ENCODE assay signal across 19 cellular contexts in genomic region chr2:84844141-84844540, GRCh38. TPM values are rescaled to one million over a fixed set of nuclear protein-coding genes. Genes with fewer than 3 reads are reported as not detected.
DNase-seq lines count a peak whose midpoint lies in the region; ATAC-seq and TF ChIP-seq lines count a peak whose summit lies in the region.
"Had no signal": no experiment of that assay in that cellular context is flagged by ENCODE, and none has a peak within 500 bp of the region (broad histone marks: within the 10 kb centered on the region; RNA-seq: fewer than 3 reads in every experiment).

No MANE protein-coding gene starts in this region.

- DNase-seq in activated CD8-positive, alpha-beta memory T cell treated with anti-CD3 and anti-CD28 coated beads, Interleukin-2, amount 50 U/mL, for 48 hours: peak; percentile 53
- DNase-seq in activated CD8-positive, alpha-beta memory T cell treated with anti-CD3 and anti-CD28 coated beads, Interleukin-2, amount 50 U/mL, for 4 hours: no peak
- DNase-seq in CD4-positive, alpha-beta memory T cell: no peak
- DNase-seq in activated naive CD4-positive, alpha-beta T cell treated with anti-CD3 and anti-CD28 coated beads, Interleukin-2, amount 50 U/mL, for 72 hours (ENCODE audit: low spot score in 2 of 2): no peak
- DNase-seq in naive thymus-derived CD8-positive, alpha-beta T cell: peak in 1 of 10 donors; percentile 17
- no peak for DNase-seq in inferior parietal cortex (ENCODE audit: extremely low spot score)
- DNase-seq in psoas muscle: no peak
- DNase-seq: dorsolateral prefrontal cortex; foreskin keratinocyte; kidney glomerular epithelial cell; mesenchymal stem cell; NCI-H1105 treated with DMSO at 0.1 percent for 48 hours; NCI-H2107; NCI-H510A treated with DMSO at 0.1 percent for 48 hours; nephron progenitor cell; stimulated activated CD4-positive, alpha-beta T cell treated with anti-CD3 and anti-CD28 coated beads, Interleukin-4, amount 100 ng/mL, for 24 hours had no signal

- peaks cover 81 to 98% (median 90%) of the 10 kb centered on the region in 4 donors for H3K4me1 Mint-ChIP-seq in CD4-positive, alpha-beta memory T cell
- peaks cover 60 to 96% (median 95%) of the 10 kb centered on the region in 4 donors for H3K4me1 Mint-ChIP-seq in naive thymus-derived CD8-positive, alpha-beta T cell

- CTCF ChIA-PET in CD4-positive, alpha-beta memory T cell (lab: Charles Lee; ENCODE audit: partially characterized antibody): interaction anchor here (1.0 to 1.7 kb wide), 3 partner anchors 38 to 82 kb away, joined by 3 to 4 read pairs (median 4); no protein-coding TSS in a partner anchor

- H3K9me3 Mint-ChIP-seq in CD4-positive, alpha-beta memory T cell: peaks cover 0 to 2% (median 0%) of the 10 kb centered on the region in 8 donors
- peaks cover 0 to 6% of the 10 kb centered on the region in 2 donors for H3K9me3 Mint-ChIP-seq in activated naive CD4-positive, alpha-beta T cell treated with anti-CD3 and anti-CD28 coated beads, Interleukin-2, amount 50 U/mL, for 72 hours
- H3K9me3 Mint-ChIP-seq in naive thymus-derived CD8-positive, alpha-beta T cell: peaks cover 0 to 8% (median 0%) of the 10 kb centered on the region in 9 donors
- H3K9me3 Mint-ChIP-seq: nephron progenitor cell had no signal

- WGBS in psoas muscle, 3 donors: 92 to 94% (median 92%) methylated on average over 8 of the region's 8 CpGs

- no peaks in the 10 kb centered on the region for H3K27me3 Mint-ChIP-seq in CD4-positive, alpha-beta memory T cell
- no peaks in the 10 kb centered on the region for H3K27me3 Mint-ChIP-seq in naive thymus-derived CD8-positive, alpha-beta T cell

- H3K9me3 ChIP-seq in CD4-positive, alpha-beta memory T cell (ENCODE audit: control insufficient read depth in 1 of 2, low read length in 2 of 2): no peaks in the 10 kb centered on the region
- H3K9me3 ChIP-seq in psoas muscle: no peaks in the 10 kb centered on the region
- H3K9me3 ChIP-seq: adrenal gland had no signal

- peaks cover 25 to 44% of the 10 kb centered on the region in 2 donors for H3K36me3 Mint-ChIP-seq in CD4-positive, alpha-beta memory T cell
- H3K36me3 Mint-ChIP-seq in activated naive CD4-positive, alpha-beta T cell treated with anti-CD3 and anti-CD28 coated beads, Interleukin-2, amount 50 U/mL, for 72 hours: peaks cover 23 to 39% of the 10 kb centered on the region in 2 donors
- H3K36me3 Mint-ChIP-seq in naive thymus-derived CD8-positive, alpha-beta T cell: peaks cover under 1 to 34% (median 29%) of the 10 kb centered on the region in 3 donors

- peak overlapping the region in 7 of 8 donors; percentile 13 to 81 (median 62) for H3K4me3 Mint-ChIP-seq in CD4-positive, alpha-beta memory T cell
- peak overlapping the region in 9 of 10 donors; percentile 34 to 90 (median 78) for H3K4me3 Mint-ChIP-seq in naive thymus-derived CD8-positive, alpha-beta T cell
- H3K4me3 Mint-ChIP-seq: nephron progenitor cell had no signal

- peak overlapping the region; percentile 92 to 99 (median 97) for H3K27ac Mint-ChIP-seq in CD4-positive, alpha-beta memory T cell
- H3K27ac Mint-ChIP-seq in activated naive CD4-positive, alpha-beta T cell treated with anti-CD3 and anti-CD28 coated beads, Interleukin-2, amount 50 U/mL, for 72 hours: peak overlapping the region; percentile 96 to 98
- H3K27ac Mint-ChIP-seq in naive thymus-derived CD8-positive, alpha-beta T cell: peak overlapping the region; percentile 93 to 98 (median 97)
- H3K27ac Mint-ChIP-seq: nephron progenitor cell had no signal

- H3K36me3 ChIP-seq in CD4-positive, alpha-beta memory T cell (ENCODE audit: insufficient read depth, low read length): no peaks in the 10 kb centered on the region
- H3K36me3 ChIP-seq in psoas muscle (ENCODE audit: insufficient read depth in 1 of 2, low read depth in 1 of 2): no peaks in the 10 kb centered on the region
- H3K36me3 ChIP-seq: adrenal gland had no signal

- peak in 1 of 2 donors; percentile 25 for ATAC-seq in activated naive CD4-positive, alpha-beta T cell treated with anti-CD3 and anti-CD28 coated beads, Interleukin-2, amount 50 U/mL, for 72 hours
- ATAC-seq in naive thymus-derived CD8-positive, alpha-beta T cell: no peak
- ATAC-seq in psoas muscle (no peak), SK-N-SH treated with all-trans-retinoic acid at 6 μM for 48 hours (no peak)
- ATAC-seq: foreskin keratinocyte had no signal

- peaks cover 99% of the 10 kb centered on the region for H3K4me1 ChIP-seq in CD4-positive, alpha-beta memory T cell (ENCODE audit: insufficient read depth, low read length)
- H3K4me1 ChIP-seq in psoas muscle: no peaks in the 10 kb centered on the region
- H3K4me1 ChIP-seq: adrenal gland, foreskin keratinocyte had no signal

- POLR2A ChIA-PET in CD4-positive, alpha-beta memory T cell (lab: Charles Lee; ENCODE audit: partially characterized antibody): interaction anchor here (1.0 to 11.4 kb wide), 6 partner anchors 11 to 63 kb away, joined by 3 to 132 read pairs (median 58); partner anchors contain the start of genes TMSB10 and TRABD2A
- POLR2A ChIA-PET in naive thymus-derived CD8-positive, alpha-beta T cell (lab: Charles Lee): interaction anchor here (0.9 to 16.4 kb wide), 4 partner anchors 12 to 62 kb away, joined by 3 to 247 read pairs (median 17); no protein-coding TSS in a partner anchor

- H3K27ac ChIP-seq in CD4-positive, alpha-beta memory T cell (ENCODE audit: low read depth, low read length): peak overlapping the region; percentile 61
- no peak overlapping the region for H3K27ac ChIP-seq in psoas muscle
- H3K27ac ChIP-seq: adrenal gland, dorsolateral prefrontal cortex, foreskin keratinocyte, hepatocyte had no signal

- intact Hi-C loops in CD4-positive, alpha-beta memory T cell (cut with micrococcal nuclease): no loop called here
- intact Hi-C loops in psoas muscle (cut with DNase I): no loop called here

- H3K4me3 ChIP-seq in CD4-positive, alpha-beta memory T cell (ENCODE audit: low read length in 2 of 2): no peak overlapping the region
- no peak overlapping the region for H3K4me3 ChIP-seq in psoas muscle
- H3K4me3 ChIP-seq: adrenal gland, dorsolateral prefrontal cortex, hepatocyte had no signal

- TF ChIP-seq CTCF in psoas muscle (IDR thresholded peaks at IDR 0.05): no peak

- H3K27me3 ChIP-seq in CD4-positive, alpha-beta memory T cell (ENCODE audit: insufficient read depth, low read length): no peaks in the 10 kb centered on the region
- H3K27me3 ChIP-seq in psoas muscle (ENCODE audit: insufficient read depth in 3 of 3, low read length in 2 of 3): no peaks in the 10 kb centered on the region
- H3K27me3 ChIP-seq: adrenal gland, dorsolateral prefrontal cortex, foreskin keratinocyte, hepatocyte had no signal

TF ChIP-seq in SK-N-SH treated with all-trans-retinoic acid at 6 μM for 48 hours, 23 proteins besides CTCF, POLR2A, EP300 and RAD21:
- TF ChIP-seq TOX (CRISPR knock-in tag; IDR thresholded peaks at IDR 0.05; ENCODE audit: borderline replicate concordance): no peak
- no peak for TF ChIP-seq ARNTL (CRISPR knock-in tag; IDR thresholded peaks at IDR 0.05; ENCODE audit: borderline replicate concordance, low read depth)
- TF ChIP-seq ISL1 (CRISPR knock-in tag; IDR thresholded peaks at IDR 0.05): no peak
- no peak for TF ChIP-seq ESRRG (CRISPR knock-in tag; IDR thresholded peaks at IDR 0.05)
- no peak for TF ChIP-seq ZNF565 (CRISPR knock-in tag; conservative IDR thresholded peaks at IDR 0.05; ENCODE audit: low read depth)

RNA-seq across cellular contexts. Expression of gene TRABD2A, which starts 36.7 kb away (rescaled TPM):
- total RNA-seq in CD4-positive, alpha-beta memory T cell: 10 to 100 TPM; 83.3 to 90.7 TPM
- polyA plus RNA-seq in CD4-positive, alpha-beta memory T cell: 10 to 100 TPM; 67.1 to 81.2 TPM
- total RNA-seq in activated naive CD4-positive, alpha-beta T cell treated with anti-CD3 and anti-CD28 coated beads, Interleukin-2, amount 50 U/mL, for 72 hours: 10 to 100 TPM; 53.6 to 59.9 TPM
- total RNA-seq in naive thymus-derived CD8-positive, alpha-beta T cell: 100 to 1,000 TPM; 165 to 168 TPM
- 100 to 1,000 TPM in 2 of 3 donors, 10 to 100 TPM in 1; 70.1 to 173 (median 104) TPM for polyA plus RNA-seq in naive thymus-derived CD8-positive, alpha-beta T cell
- under 1 TPM; 0.32 to 0.74 (median 0.47) TPM for total RNA-seq in psoas muscle
- polyA plus RNA-seq in psoas muscle: under 1 TPM; 0.27 to 0.47 (median 0.35) TPM

Comparison
In these comparisons a context has a peak if more than half of its experiments do, and no peak if none do; other contexts are left out.
1. RNA of gene TRABD2A, which starts 36.7 kb away (total RNA-seq): 165 to 168 TPM in naive thymus-derived CD8-positive, alpha-beta T cell, 83.3 to 90.7 TPM in CD4-positive, alpha-beta memory T cell and 53.6 to 59.9 TPM in activated naive CD4-positive, alpha-beta T cell treated with anti-CD3 and anti-CD28 coated beads, Interleukin-2, amount 50 U/mL, for 72 hours; 0.32 to 0.74 TPM in psoas muscle; every median in the first group is over 10 times any median in the second.
2. Peak in every context shown above with its lines, with median percentiles within 50 percentile points of each other: H3K27ac Mint-ChIP-seq.